In the genomic region with DNA sequence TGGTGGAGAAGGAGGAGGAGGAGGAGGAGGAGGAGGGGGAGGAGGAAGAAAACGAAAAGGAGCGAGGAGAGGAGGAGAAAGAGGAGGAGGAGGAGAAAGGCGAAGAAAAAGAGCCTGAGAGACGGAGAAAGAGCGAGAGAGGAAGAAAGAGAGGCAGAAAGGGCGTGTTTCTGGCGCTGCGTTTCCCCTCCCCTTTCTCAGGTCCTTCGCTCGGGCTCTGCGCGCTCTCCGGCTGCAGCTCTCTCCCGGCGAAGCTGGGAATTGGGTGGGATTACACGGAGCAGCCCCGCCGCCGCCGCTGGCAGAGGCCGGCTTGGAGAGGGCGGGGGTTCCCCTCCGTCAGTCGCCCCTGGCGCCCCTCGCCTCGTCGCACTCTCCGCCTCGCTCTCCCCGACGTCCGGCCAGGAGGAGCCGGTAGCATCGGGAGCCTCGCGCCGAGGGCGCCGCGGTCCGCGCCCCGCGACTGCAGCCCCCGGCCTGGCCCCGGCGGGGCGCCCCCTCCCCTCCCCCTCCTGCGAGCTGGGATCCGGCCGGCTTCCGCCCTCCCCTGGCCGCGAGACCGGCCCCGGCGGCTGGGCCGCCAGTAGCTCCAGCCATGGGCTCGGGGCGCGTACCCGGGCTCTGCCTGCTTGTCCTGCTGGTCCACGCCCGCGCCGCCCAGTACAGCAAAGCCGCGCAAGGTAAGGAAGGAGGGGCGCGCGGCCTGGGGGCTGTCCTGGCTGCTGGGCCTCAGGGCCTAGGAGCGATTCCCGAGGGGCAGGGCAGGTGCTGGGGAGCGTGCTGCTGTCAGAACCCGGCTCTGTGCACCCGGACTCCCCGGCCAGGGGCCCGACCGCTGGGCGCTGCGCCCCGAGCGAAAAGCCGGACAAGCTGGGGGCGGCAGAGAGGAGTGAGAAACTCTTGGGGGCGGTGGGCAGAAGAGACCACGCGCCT, we compare ENCODE assay signal across 8 cellular contexts. TPM values are rescaled to one million over a fixed set of nuclear protein-coding genes. Genes with fewer than 3 reads are reported as not detected.
A peak's percentile ranks its signal among the peaks of the same experiment; 100 is the strongest.
DNase-seq lines count a peak whose midpoint lies in the region; ATAC-seq and TF ChIP-seq lines count a peak whose summit lies in the region.

Gene SCUBE3 (plus strand): TSS at position 133 of the 933 bp plus-strand sequence. CDS start 463 bp downstream, at position 596.

- TF ChIP-seq CTCF in CD8-positive, alpha-beta T cell (IDR thresholded peaks at IDR 0.05), result no peak
- TF ChIP-seq CTCF in HL-60 (IDR thresholded peaks at IDR 0.05; ENCODE audit: insufficient read depth, low read length) (no peak), VCaP (conservative IDR thresholded peaks at IDR 0.05) (no peak)

- H3K27ac ChIP-seq in CD8-positive, alpha-beta T cell (ENCODE audit: low read depth, low read length), result no peak within 1 kb of the TSS
- no peak within 1 kb of the TSS for H3K27ac ChIP-seq in HL-60 (replicated peaks)
- peak within 1 kb of the TSS; percentile 26; the same call in 1 of the 2 replicates for H3K27ac ChIP-seq in VCaP

- ATAC-seq in CD8-positive, alpha-beta T cell, result no peak
- ATAC-seq in natural killer cell treated with Interleukin-12 subunit alpha and Interleukin-12 subunit beta and Interleukin-15 and Interleukin-18, amount 100 ng/mL, for 72 hours, result peak; percentile 26 to 57
- ATAC-seq in GM19467 (IDR thresholded peaks at IDR 0.05; ENCODE audit: unreplicated experiment), result no peak

- POLR2A ChIA-PET in CD8-positive, alpha-beta T cell (lab: Charles Lee), result no interaction called here

- H3K4me1 ChIP-seq in CD8-positive, alpha-beta T cell (ENCODE audit: insufficient read depth, low read length), result peaks cover 4% of the 10 kb centered on the region

- CTCF ChIA-PET in CD8-positive, alpha-beta T cell (lab: Charles Lee), result interaction anchor here (0.7 to 1.0 kb wide), 3 partner anchors 9 to 755 kb away, joined by 3 read pairs; no protein-coding TSS in a partner anchor

- H3K4me3 ChIP-seq in CD8-positive, alpha-beta T cell (ENCODE audit: low read depth, low read length), result peak within 1 kb of the TSS; percentile 45
- peak within 1 kb of the TSS; percentile 34 for H3K4me3 ChIP-seq in HL-60 (replicated peaks; ENCODE audit: insufficient read depth, low read length)

- H3K27ac Mint-ChIP-seq in CD8-positive, alpha-beta T cell, result no peak within 1 kb of the TSS
- H3K27ac Mint-ChIP-seq in natural killer cell treated with Interleukin-12 subunit alpha and Interleukin-12 subunit beta and Interleukin-15 and Interleukin-18, amount 100 ng/mL, for 72 hours, result no peak within 1 kb of the TSS

- peak within 1 kb of the TSS; percentile 63 for H3K4me3 Mint-ChIP-seq in CD8-positive, alpha-beta T cell
- H3K4me3 Mint-ChIP-seq in natural killer cell treated with Interleukin-12 subunit alpha and Interleukin-12 subunit beta and Interleukin-15 and Interleukin-18, amount 100 ng/mL, for 72 hours, result peak within 1 kb of the TSS; percentile 85

- peaks cover 31% of the 10 kb centered on the region for H3K27me3 ChIP-seq in CD8-positive, alpha-beta T cell (ENCODE audit: insufficient read depth, low read length)
- peaks cover 54% of the 10 kb centered on the region for H3K27me3 ChIP-seq in HL-60 (ENCODE audit: insufficient read depth, poor library complexity, severe bottlenecking)

- no peak for DNase-seq in CD8-positive, alpha-beta T cell
- DNase-seq in HL-60 (ENCODE audit: low read depth in 1 of 2, low spot score in 1 of 2), result no peak
- DNase-seq in fibroblast of peridontal ligament (ENCODE audit: extremely low read depth), result peak; percentile 25
- DNase-seq in natural killer cell treated with Interleukin-12 subunit alpha and Interleukin-12 subunit beta and Interleukin-15 and Interleukin-18, amount 100 ng/mL, for 72 hours (ENCODE audit: low spot score), result no peak
- DNase-seq in mucosa of gallbladder (ENCODE audit: low spot score), result no peak
- no peak for DNase-seq in cortex of kidney (lab: John Stamatoyannopoulos, UW)

- H3K36me3 Mint-ChIP-seq in CD8-positive, alpha-beta T cell, result no peaks in the 10 kb centered on the region
- H3K36me3 Mint-ChIP-seq in natural killer cell treated with Interleukin-12 subunit alpha and Interleukin-12 subunit beta and Interleukin-15 and Interleukin-18, amount 100 ng/mL, for 72 hours, result no peaks in the 10 kb centered on the region

- peaks cover 64% of the 10 kb centered on the region for H3K27me3 Mint-ChIP-seq in CD8-positive, alpha-beta T cell (ENCODE audit: low read depth)
- peaks cover 41 to 72% of the 10 kb centered on the region in 2 donors for H3K27me3 Mint-ChIP-seq in natural killer cell treated with Interleukin-12 subunit alpha and Interleukin-12 subunit beta and Interleukin-15 and Interleukin-18, amount 100 ng/mL, for 72 hours

- no peaks in the 10 kb centered on the region for H3K9me3 Mint-ChIP-seq in CD8-positive, alpha-beta T cell
- H3K9me3 Mint-ChIP-seq in natural killer cell treated with Interleukin-12 subunit alpha and Interleukin-12 subunit beta and Interleukin-15 and Interleukin-18, amount 100 ng/mL, for 72 hours, result no peaks in the 10 kb centered on the region

- H3K36me3 ChIP-seq in CD8-positive, alpha-beta T cell (ENCODE audit: insufficient read depth, low read length), result no peaks in the 10 kb centered on the region

- intact Hi-C loops in CD8-positive, alpha-beta T cell (cut with DNase I, micrococcal nuclease), result no loop called here

- H3K9me3 ChIP-seq in CD8-positive, alpha-beta T cell (ENCODE audit: low read length), result no peaks in the 10 kb centered on the region

- peaks cover 10% of the 10 kb centered on the region for H3K4me1 Mint-ChIP-seq in CD8-positive, alpha-beta T cell (ENCODE audit: low read depth)
- peaks cover 5 to 7% of the 10 kb centered on the region in 2 donors for H3K4me1 Mint-ChIP-seq in natural killer cell treated with Interleukin-12 subunit alpha and Interleukin-12 subunit beta and Interleukin-15 and Interleukin-18, amount 100 ng/mL, for 72 hours (ENCODE audit: low read depth in 2 of 2)

RNA-seq across cellular contexts. Expression of gene SCUBE3, which starts in this region (rescaled TPM):
- total RNA-seq in CD8-positive, alpha-beta T cell, result not detected
- total RNA-seq in natural killer cell treated with Interleukin-12 subunit alpha and Interleukin-12 subunit beta and Interleukin-15 and Interleukin-18, amount 100 ng/mL, for 72 hours, result under 1 TPM in 1 of 2 donors, not detected in 1; 0.14 TPM
- 0.37 TPM for total RNA-seq in mucosa of gallbladder

Comparison
In these comparisons a context has a peak if more than half of its experiments do, and no peak if none do; other contexts are left out.
1. Peak in ATAC-seq in natural killer cell treated with Interleukin-12 subunit alpha and Interleukin-12 subunit beta and Interleukin-15 and Interleukin-18, amount 100 ng/mL, for 72 hours; RNA of the gene not detected or under 1 TPM.